18 cellular contexts compared by ENCODE assay signal in the genomic region with DNA sequence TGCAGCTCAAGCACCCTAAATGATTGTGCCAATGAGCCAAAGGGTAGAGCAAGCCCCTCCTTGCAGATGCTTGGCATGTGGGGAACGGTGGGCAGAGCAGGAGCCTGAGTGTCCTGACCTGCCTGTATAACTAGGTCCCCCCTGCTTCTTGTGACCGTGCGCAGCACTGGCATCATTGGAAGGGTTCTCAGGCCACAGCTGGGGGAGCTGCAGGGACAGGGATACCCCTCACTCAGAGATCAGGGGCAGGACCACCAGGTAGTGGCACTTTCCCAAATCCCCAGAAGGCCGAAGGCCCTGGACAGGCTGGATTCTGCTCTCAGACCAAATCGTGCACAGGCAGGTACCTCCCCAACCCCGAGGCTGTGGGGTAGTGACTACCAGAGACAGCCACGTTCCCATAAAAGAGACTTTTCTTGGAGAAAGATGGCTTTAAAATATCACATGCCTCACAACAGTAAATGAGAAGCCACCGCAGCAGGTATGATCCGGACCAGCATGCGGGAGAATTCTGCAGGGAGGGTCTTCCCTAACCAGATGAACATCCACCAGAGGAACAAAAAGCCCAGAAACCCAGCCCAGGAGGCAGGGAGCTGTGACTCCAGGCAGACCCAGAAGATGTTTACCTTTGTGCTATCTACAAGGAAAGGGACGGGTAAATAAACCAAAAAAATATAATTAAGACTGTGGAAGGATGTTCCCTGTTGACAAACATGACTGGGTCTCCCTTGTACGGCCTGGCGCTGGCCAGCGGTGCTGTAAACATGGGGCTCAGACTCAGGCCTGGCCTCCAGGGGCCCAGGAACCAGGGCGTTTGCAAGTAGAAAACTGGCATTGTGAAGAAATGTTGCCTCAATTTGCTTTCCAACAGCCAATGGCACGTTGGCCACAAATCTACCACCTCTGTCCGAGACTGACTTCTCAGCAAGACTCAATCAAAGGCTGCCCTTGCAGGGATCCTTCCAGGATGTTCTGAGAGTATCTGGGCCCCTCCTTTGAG.
"Had no signal": no experiment of that assay in that cellular context is flagged by ENCODE, and none has a peak within 500 bp of the region (broad histone marks: within the 10 kb centered on the region; RNA-seq: fewer than 3 reads in every experiment).

No MANE protein-coding gene starts in this region.

- H3K4me1 Mint-ChIP-seq: activated CD4-positive, alpha-beta memory T cell treated with anti-CD3 and anti-CD28 coated beads, Interleukin-2, amount 10 ng/mL, durations not matched to agents 7 days and 5 days had no signal

- DNase-seq: activated CD4-positive, alpha-beta memory T cell treated with anti-CD3 and anti-CD28 coated beads, Interleukin-2, amount 10 ng/mL, durations not matched to agents 7 days and 5 days; activated CD4-positive, CD25-positive, alpha-beta regulatory T cell treated with anti-CD3 and anti-CD28 coated beads, Interleukin-2, amount 50 U/mL, for 72 hours; activated CD8-positive, alpha-beta memory T cell treated with anti-CD3 and anti-CD28 coated beads, Interleukin-2, amount 50 U/mL, for 4 hours; activated naive CD4-positive, alpha-beta T cell; activated naive CD8-positive, alpha-beta T cell treated with anti-CD3 and anti-CD28 coated beads, Interleukin-2, amount 50 U/mL, for 24 hours; activated T-cell treated with anti-CD3 and anti-CD28 coated beads, Interleukin-2, amount 50 U/mL, for 72 hours; cortex of kidney; effector CD8-positive, alpha-beta T cell; heart right ventricle; islet precursor cell; left ventricle myocardium inferior; mesendoderm; small intestine had no signal

- H3K36me3 ChIP-seq: cardiac muscle cell, neural progenitor cell, ovary had no signal

- H3K4me3 Mint-ChIP-seq: activated CD4-positive, alpha-beta memory T cell treated with anti-CD3 and anti-CD28 coated beads, Interleukin-2, amount 10 ng/mL, durations not matched to agents 7 days and 5 days; activated naive CD8-positive, alpha-beta T cell treated with anti-CD3 and anti-CD28 coated beads, Interleukin-2, amount 50 U/mL, for 24 hours; activated T-cell treated with anti-CD3 and anti-CD28 coated beads, Interleukin-2, amount 50 U/mL, for 72 hours; neural progenitor cell had no signal

- H3K27me3 Mint-ChIP-seq: activated CD4-positive, alpha-beta memory T cell treated with anti-CD3 and anti-CD28 coated beads, Interleukin-2, amount 10 ng/mL, durations not matched to agents 7 days and 5 days; activated naive CD8-positive, alpha-beta T cell treated with anti-CD3 and anti-CD28 coated beads, Interleukin-2, amount 50 U/mL, for 24 hours had no signal

- H3K27me3 ChIP-seq: ascending aorta, cardiac muscle cell, gastrocnemius medialis, heart right ventricle, neural progenitor cell, ovary had no signal

- H3K9me3 ChIP-seq: ascending aorta, gastrocnemius medialis, heart right ventricle, left ventricle myocardium inferior, ovary had no signal

- H3K27ac Mint-ChIP-seq: activated CD4-positive, alpha-beta memory T cell treated with anti-CD3 and anti-CD28 coated beads, Interleukin-2, amount 10 ng/mL, durations not matched to agents 7 days and 5 days; activated naive CD8-positive, alpha-beta T cell treated with anti-CD3 and anti-CD28 coated beads, Interleukin-2, amount 50 U/mL, for 24 hours; activated T-cell treated with anti-CD3 and anti-CD28 coated beads, Interleukin-2, amount 50 U/mL, for 72 hours; neural progenitor cell had no signal

- H3K4me3 ChIP-seq: ascending aorta, cardiac muscle cell, gastrocnemius medialis, heart right ventricle, left ventricle myocardium inferior, neural progenitor cell, ovary had no signal

- H3K27ac ChIP-seq: ascending aorta, cardiac muscle cell, gastrocnemius medialis, heart right ventricle, left ventricle myocardium inferior, neural progenitor cell had no signal

- H3K9me3 Mint-ChIP-seq: activated CD4-positive, alpha-beta memory T cell treated with anti-CD3 and anti-CD28 coated beads, Interleukin-2, amount 10 ng/mL, durations not matched to agents 7 days and 5 days; activated naive CD8-positive, alpha-beta T cell treated with anti-CD3 and anti-CD28 coated beads, Interleukin-2, amount 50 U/mL, for 24 hours; activated T-cell treated with anti-CD3 and anti-CD28 coated beads, Interleukin-2, amount 50 U/mL, for 72 hours; neural progenitor cell had no signal
